Comparison of ENCODE assay signal across 8 cellular contexts in the genomic region with DNA sequence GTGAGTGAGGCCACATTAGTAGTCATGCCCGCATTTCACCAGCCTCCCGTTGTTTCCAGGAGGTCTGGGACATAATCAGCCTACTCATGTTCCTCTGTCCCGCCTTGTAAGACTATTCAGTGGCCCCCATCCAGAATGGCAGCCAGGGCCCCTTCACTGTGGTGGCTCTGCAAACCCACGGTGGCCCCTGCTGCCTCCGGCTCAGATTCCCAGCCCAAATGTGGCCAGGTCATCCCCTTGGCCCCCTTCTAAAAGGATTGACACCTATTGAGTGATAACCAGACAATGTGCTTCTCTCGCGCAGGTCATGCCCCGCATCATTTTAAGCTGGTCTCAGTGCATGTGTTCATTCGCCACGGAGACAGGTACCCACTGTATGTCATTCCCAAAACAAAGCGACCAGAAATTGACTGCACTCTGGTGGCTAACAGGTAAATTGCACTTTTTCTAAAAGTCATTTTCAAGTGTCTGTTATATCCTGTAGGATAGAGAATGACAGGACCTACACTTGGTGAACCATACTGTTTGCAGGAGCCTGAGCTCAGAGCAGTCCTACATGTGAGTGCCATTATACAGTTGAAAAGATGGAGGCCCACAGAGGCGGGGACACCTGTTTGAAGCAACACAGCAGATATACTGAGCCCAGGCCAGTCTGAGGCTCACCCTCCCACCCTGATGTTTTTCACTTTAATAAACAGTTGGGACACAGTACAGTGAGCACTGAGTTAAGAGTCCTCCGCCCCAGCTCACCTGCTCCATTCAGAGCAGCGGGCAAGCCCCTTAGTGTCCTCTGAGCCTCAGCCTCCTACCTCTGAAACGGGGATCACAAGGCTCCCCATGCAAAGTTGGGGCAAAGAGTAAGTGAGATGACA. TPM values are rescaled to one million over a fixed set of nuclear protein-coding genes. Genes with fewer than 3 reads are reported as not detected.
DNase-seq lines count a peak whose midpoint lies in the region; ATAC-seq and TF ChIP-seq lines count a peak whose summit lies in the region.

No MANE protein-coding gene starts in this region.

- H2AFZ ChIP-seq in neural cell (ENCODE audit: low read depth, low read length): no peak overlapping the region

- no peak for TF ChIP-seq EP300 in neural cell (conservative IDR thresholded peaks at IDR 0.05; ENCODE audit: poor library complexity, severe bottlenecking)

- intact Hi-C loops in A673 (cut with micrococcal nuclease; ENCODE audit: unreplicated experiment): loop anchor here (1.0 kb wide), 1 partner anchor 47 kb away; no protein-coding TSS in a partner anchor

- ATAC-seq in HG03135 (IDR thresholded peaks at IDR 0.05; ENCODE audit: unreplicated experiment): peak; percentile 67

- peak; percentile 67 for TF ChIP-seq CTCF in A673 (conservative IDR thresholded peaks at IDR 0.05; ENCODE audit: low read depth, low read length)
- peak in 5 of 6 experiments; percentile 48 to 68 (median 64) for TF ChIP-seq CTCF in Peyer's patch (IDR thresholded peaks at IDR 0.05)
- TF ChIP-seq CTCF in epithelial cell of proximal tubule (conservative IDR thresholded peaks at IDR 0.05; ENCODE audit: low read depth, low read length): peak; percentile 66
- TF ChIP-seq CTCF in neural cell (IDR thresholded peaks at IDR 0.05; ENCODE audit: poor library complexity, severe bottlenecking): peak; percentile 57

- H3K79me2 ChIP-seq in neural cell (replicated peaks; ENCODE audit: insufficient read depth, low read length): no peaks in the 10 kb centered on the region

- no peak overlapping the region for H3K9ac ChIP-seq in neural cell (ENCODE audit: low read length)

- H3K9me3 ChIP-seq in A673 (ENCODE audit: low read depth, low read length, poor library complexity, severe bottlenecking) (no peaks in the 10 kb centered on the region), Peyer's patch (no peaks in the 10 kb centered on the region), neural cell (ENCODE audit: low read length) (no peaks in the 10 kb centered on the region)

- BruUV-seq in A673 (replicated peaks; lab: Mats Ljungman, UMichigan): no TSS peak

- no peaks in the 10 kb centered on the region for H3K9me2 ChIP-seq in neural cell (ENCODE audit: insufficient read depth, low read length)

- peak; percentile 49 for DNase-seq in A673 (ENCODE audit: low spot score)
- DNase-seq in EH (ENCODE audit: low read depth): peak; percentile 21
- DNase-seq in Peyer's patch: no peak
- no peak for DNase-seq in epithelial cell of proximal tubule (ENCODE audit: low read depth)
- no peak for DNase-seq in GF-D8 (lab: John Stamatoyannopoulos, UW)
- no peak for DNase-seq in activated CD4-positive, alpha-beta T cell treated with anti-CD3 and anti-CD28 coated beads, Interleukin-2, amount 50 U/mL, for 48 hours

- H3K27me3 ChIP-seq in A673 (replicated peaks; ENCODE audit: insufficient read depth, low read depth, low read length, poor library complexity) (no peaks in the 10 kb centered on the region), Peyer's patch (no peaks in the 10 kb centered on the region), neural cell (ENCODE audit: insufficient read depth, low read depth, low read length) (no peaks in the 10 kb centered on the region)

- H3K27ac ChIP-seq in A673 (ENCODE audit: low read depth, low read length, poor library complexity, severe bottlenecking) (no peak overlapping the region), Peyer's patch (peak overlapping the region in 1 of 4 donors; percentile 15), neural cell (ENCODE audit: low read length) (no peak overlapping the region)

- TF ChIP-seq RAD21 in neural cell (conservative IDR thresholded peaks at IDR 0.05): peak; percentile 44

- H3K4me3 ChIP-seq in A673 (ENCODE audit: low read depth, low read length, poor library complexity, severe bottlenecking): no peak overlapping the region
- no peak overlapping the region for H3K4me3 ChIP-seq in Peyer's patch
- no peak overlapping the region for H3K4me3 ChIP-seq in epithelial cell of proximal tubule (ENCODE audit: low read depth, low read length)
- no peak overlapping the region for H3K4me3 ChIP-seq in neural cell (ENCODE audit: low read length)

- H3K4me1 ChIP-seq in A673 (ENCODE audit: insufficient read depth, low read length, poor library complexity, severe bottlenecking) (no peaks in the 10 kb centered on the region), Peyer's patch (peaks cover 0 to 4% (median 0%) of the 10 kb centered on the region in 4 donors)

- H3K36me3 ChIP-seq in A673 (ENCODE audit: insufficient read depth, low read length, poor library complexity, severe bottlenecking) (no peaks in the 10 kb centered on the region), Peyer's patch (no peaks in the 10 kb centered on the region), neural cell (ENCODE audit: insufficient read depth, low read length) (peaks cover 7% of the 10 kb centered on the region)

- no peak for TF ChIP-seq POLR2A in Peyer's patch (IDR thresholded peaks at IDR 0.05)

- POLR2A ChIA-PET in A673 (lab: Charles Lee; ENCODE audit: low non-redundant PET): no interaction called here

- H3K4me2 ChIP-seq in neural cell (ENCODE audit: low read length): no peak overlapping the region

- no peaks in the 10 kb centered on the region for H3F3A ChIP-seq in neural cell (ENCODE audit: insufficient read depth, low read length, poor library complexity, severe bottlenecking)

- H4K20me1 ChIP-seq in neural cell (ENCODE audit: insufficient read depth): no peaks in the 10 kb centered on the region

- CTCF ChIA-PET in A673 (lab: Charles Lee): interaction anchor here (1.1 kb wide), 1 partner anchor 47 kb away, joined by 3 read pairs; no protein-coding TSS in a partner anchor

TF ChIP-seq in neural cell, 6 proteins besides CTCF, POLR2A, EP300 and RAD21:
- TF ChIP-seq EZH2 (IDR thresholded peaks at IDR 0.05; ENCODE audit: borderline replicate concordance, insufficient read depth, low read length, poor library complexity, severe bottlenecking) (no peak), POLR2AphosphoS5 (IDR thresholded peaks at IDR 0.05) (no peak), SMC3 (conservative IDR thresholded peaks at IDR 0.05; ENCODE audit: poor library complexity) (peak; percentile 65), TAF1 (IDR thresholded peaks at IDR 0.05; ENCODE audit: low read depth) (no peak)
TF ChIP-seq in neural cell: peak in this region for 1.

RNA-seq across cellular contexts. Expression of gene PXYLP1, which starts 47.7 kb away (rescaled TPM):
- total RNA-seq in A673 (2021) (11.3 and 14.7 TPM in 2 replicates), Peyer's patch (10 to 100 TPM in 3 of 4 donors, 1 to 10 TPM in 1; 8.6 to 34.0 (median 19.8) TPM), epithelial cell of proximal tubule (11.4 and 12.4 TPM in 2 replicates)
- 93.9 and 109 TPM in 2 replicates for polyA plus RNA-seq in neural cell
- polyA minus RNA-seq in neural cell: 91.5 and 113 TPM in 2 replicates

Comparison
In these comparisons a context has a peak if more than half of its experiments do, and no peak if none do; other contexts are left out.
1. DNase-seq: peak in A673 (single experiment) and EH (single experiment); none in Peyer's patch (0 of 3), epithelial cell of proximal tubule (single experiment), GF-D8 (single experiment) and activated CD4-positive, alpha-beta T cell treated with anti-CD3 and anti-CD28 coated beads, Interleukin-2, amount 50 U/mL, for 48 hours (0 of 2).
2. Peak in every context shown above with its lines, with median percentiles within 50 percentile points of each other: CTCF ChIP-seq.